ENCODE assay signal across 1 cellular context in the genomic region with DNA sequence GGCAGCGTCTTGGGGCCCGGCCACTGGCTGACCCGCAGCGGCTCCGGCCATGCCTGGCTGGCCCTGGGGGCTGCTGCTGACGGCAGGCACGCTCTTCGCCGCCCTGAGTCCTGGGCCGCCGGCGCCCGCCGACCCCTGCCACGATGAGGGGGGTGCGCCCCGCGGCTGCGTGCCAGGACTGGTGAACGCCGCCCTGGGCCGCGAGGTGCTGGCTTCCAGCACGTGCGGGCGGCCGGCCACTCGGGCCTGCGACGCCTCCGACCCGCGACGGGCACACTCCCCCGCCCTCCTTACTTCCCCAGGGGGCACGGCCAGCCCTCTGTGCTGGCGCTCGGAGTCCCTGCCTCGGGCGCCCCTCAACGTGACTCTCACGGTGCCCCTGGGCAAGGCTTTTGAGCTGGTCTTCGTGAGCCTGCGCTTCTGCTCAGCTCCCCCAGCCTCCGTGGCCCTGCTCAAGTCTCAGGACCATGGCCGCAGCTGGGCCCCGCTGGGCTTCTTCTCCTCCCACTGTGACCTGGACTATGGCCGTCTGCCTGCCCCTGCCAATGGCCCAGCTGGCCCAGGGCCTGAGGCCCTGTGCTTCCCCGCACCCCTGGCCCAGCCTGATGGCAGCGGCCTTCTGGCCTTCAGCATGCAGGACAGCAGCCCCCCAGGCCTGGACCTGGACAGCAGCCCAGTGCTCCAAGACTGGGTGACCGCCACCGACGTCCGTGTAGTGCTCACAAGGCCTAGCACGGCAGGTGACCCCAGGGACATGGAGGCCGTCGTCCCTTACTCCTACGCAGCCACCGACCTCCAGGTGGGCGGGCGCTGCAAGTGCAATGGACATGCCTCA.
A peak's percentile ranks its signal among the peaks of the same experiment; 100 is the strongest.
TF ChIP-seq lines count a peak whose summit lies in the region.

No MANE protein-coding gene starts in this region.

TF ChIP-seq in HepG2, 621 proteins besides CTCF, POLR2A, EP300 and RAD21 (continued from another document and continues in another):
- TF ChIP-seq PRMT3 (CRISPR knock-in tag; IDR thresholded peaks at IDR 0.05; ENCODE audit: borderline replicate concordance, low read depth), result 0 out of 2 replicates have a peak, but pooled peaks have one; percentile 75
- TF ChIP-seq FOXC1 (CRISPR knock-in tag; IDR thresholded peaks at IDR 0.05; ENCODE audit: borderline replicate concordance), result peak; percentile 52; the same call in 1 of the 2 replicates
- TF ChIP-seq ZNF253 (CRISPR knock-in tag; IDR thresholded peaks at IDR 0.05; ENCODE audit: borderline replicate concordance), result 0 out of 2 replicates have a peak, but pooled peaks have one; percentile 60
- TF ChIP-seq FOXA1 (IDR thresholded peaks at IDR 0.05), result no peak
- TF ChIP-seq FOXA1 (CRISPR knock-in tag; IDR thresholded peaks at IDR 0.05), result no peak
- TF ChIP-seq, protein P1, sequence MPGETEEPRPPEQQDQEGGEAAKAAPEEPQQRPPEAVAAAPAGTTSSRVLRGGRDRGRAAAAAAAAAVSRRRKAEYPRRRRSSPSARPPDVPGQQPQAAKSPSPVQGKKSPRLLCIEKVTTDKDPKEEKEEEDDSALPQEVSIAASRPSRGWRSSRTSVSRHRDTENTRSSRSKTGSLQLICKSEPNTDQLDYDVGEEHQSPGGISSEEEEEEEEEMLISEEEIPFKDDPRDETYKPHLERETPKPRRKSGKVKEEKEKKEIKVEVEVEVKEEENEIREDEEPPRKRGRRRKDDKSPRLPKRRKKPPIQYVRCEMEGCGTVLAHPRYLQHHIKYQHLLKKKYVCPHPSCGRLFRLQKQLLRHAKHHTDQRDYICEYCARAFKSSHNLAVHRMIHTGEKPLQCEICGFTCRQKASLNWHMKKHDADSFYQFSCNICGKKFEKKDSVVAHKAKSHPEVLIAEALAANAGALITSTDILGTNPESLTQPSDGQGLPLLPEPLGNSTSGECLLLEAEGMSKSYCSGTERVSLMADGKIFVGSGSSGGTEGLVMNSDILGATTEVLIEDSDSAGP (CRISPR knock-in tag; IDR thresholded peaks at IDR 0.05; ENCODE audit: borderline replicate concordance), result peak; percentile 22; the same call in 1 of the 2 replicates
- peak; percentile 34; the same call in 1 of the 2 replicates for TF ChIP-seq KDM5B (CRISPR knock-in tag; IDR thresholded peaks at IDR 0.05; ENCODE audit: borderline replicate concordance)
- TF ChIP-seq RARA (CRISPR knock-in tag; IDR thresholded peaks at IDR 0.05), result 0 out of 2 replicates have a peak, but pooled peaks have one; percentile 26
- peak; percentile 19; the same call in 1 of the 2 replicates for TF ChIP-seq ZNF263 (CRISPR knock-in tag; IDR thresholded peaks at IDR 0.05)
- TF ChIP-seq ZNF564 (CRISPR knock-in tag; IDR thresholded peaks at IDR 0.05), result peak; percentile 40; the same call in 1 of the 2 replicates
- no peak for TF ChIP-seq REL (CRISPR knock-in tag; conservative IDR thresholded peaks at IDR 0.05)
- peak; percentile 55; the same call in 1 of the 2 replicates for TF ChIP-seq BHLHE40 (IDR thresholded peaks at IDR 0.05; ENCODE audit: low read length)
- peak; percentile 68; the same call in 1 of the 2 replicates for TF ChIP-seq ZNF546 (CRISPR knock-in tag; conservative IDR thresholded peaks at IDR 0.05)
- TF ChIP-seq, protein P2, sequence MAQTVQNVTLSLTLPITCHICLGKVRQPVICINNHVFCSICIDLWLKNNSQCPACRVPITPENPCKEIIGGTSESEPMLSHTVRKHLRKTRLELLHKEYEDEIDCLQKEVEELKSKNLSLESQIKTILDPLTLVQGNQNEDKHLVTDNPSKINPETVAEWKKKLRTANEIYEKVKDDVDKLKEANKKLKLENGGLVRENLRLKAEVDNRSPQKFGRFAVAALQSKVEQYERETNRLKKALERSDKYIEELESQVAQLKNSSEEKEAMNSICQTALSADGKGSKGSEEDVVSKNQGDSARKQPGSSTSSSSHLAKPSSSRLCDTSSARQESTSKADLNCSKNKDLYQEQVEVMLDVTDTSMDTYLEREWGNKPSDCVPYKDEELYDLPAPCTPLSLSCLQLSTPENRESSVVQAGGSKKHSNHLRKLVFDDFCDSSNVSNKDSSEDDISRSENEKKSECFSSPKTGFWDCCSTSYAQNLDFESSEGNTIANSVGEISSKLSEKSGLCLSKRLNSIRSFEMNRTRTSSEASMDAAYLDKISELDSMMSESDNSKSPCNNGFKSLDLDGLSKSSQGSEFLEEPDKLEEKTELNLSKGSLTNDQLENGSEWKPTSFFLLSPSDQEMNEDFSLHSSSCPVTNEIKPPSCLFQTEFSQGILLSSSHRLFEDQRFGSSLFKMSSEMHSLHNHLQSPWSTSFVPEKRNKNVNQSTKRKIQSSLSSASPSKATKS (CRISPR knock-in tag; IDR thresholded peaks at IDR 0.05), result no peak
- TF ChIP-seq RNF2 (conservative IDR thresholded peaks at IDR 0.05; ENCODE audit: low read depth), result peak; percentile 71; the same call in 1 of the 2 replicates
- TF ChIP-seq ZNF24 (IDR thresholded peaks at IDR 0.05), result no peak
- no peak for TF ChIP-seq HNF4G (IDR thresholded peaks at IDR 0.05; ENCODE audit: borderline replicate concordance, low read depth, low read length)
- peak; percentile 23; the same call in 1 of the 2 replicates for TF ChIP-seq HNF4G (CRISPR knock-in tag; IDR thresholded peaks at IDR 0.05; ENCODE audit: borderline replicate concordance, low read depth)
- no peak for TF ChIP-seq ZNF672 (CRISPR knock-in tag; IDR thresholded peaks at IDR 0.05)
- TF ChIP-seq RFXAP (CRISPR knock-in tag; IDR thresholded peaks at IDR 0.05; ENCODE audit: borderline replicate concordance), result no peak
- 0 out of 2 replicates have a peak, but pooled peaks have one; percentile 2 for TF ChIP-seq CBFB (CRISPR knock-in tag; IDR thresholded peaks at IDR 0.05)
- peak; percentile 58 for TF ChIP-seq PHF8 (CRISPR knock-in tag; IDR thresholded peaks at IDR 0.05)
- TF ChIP-seq, protein P3, sequence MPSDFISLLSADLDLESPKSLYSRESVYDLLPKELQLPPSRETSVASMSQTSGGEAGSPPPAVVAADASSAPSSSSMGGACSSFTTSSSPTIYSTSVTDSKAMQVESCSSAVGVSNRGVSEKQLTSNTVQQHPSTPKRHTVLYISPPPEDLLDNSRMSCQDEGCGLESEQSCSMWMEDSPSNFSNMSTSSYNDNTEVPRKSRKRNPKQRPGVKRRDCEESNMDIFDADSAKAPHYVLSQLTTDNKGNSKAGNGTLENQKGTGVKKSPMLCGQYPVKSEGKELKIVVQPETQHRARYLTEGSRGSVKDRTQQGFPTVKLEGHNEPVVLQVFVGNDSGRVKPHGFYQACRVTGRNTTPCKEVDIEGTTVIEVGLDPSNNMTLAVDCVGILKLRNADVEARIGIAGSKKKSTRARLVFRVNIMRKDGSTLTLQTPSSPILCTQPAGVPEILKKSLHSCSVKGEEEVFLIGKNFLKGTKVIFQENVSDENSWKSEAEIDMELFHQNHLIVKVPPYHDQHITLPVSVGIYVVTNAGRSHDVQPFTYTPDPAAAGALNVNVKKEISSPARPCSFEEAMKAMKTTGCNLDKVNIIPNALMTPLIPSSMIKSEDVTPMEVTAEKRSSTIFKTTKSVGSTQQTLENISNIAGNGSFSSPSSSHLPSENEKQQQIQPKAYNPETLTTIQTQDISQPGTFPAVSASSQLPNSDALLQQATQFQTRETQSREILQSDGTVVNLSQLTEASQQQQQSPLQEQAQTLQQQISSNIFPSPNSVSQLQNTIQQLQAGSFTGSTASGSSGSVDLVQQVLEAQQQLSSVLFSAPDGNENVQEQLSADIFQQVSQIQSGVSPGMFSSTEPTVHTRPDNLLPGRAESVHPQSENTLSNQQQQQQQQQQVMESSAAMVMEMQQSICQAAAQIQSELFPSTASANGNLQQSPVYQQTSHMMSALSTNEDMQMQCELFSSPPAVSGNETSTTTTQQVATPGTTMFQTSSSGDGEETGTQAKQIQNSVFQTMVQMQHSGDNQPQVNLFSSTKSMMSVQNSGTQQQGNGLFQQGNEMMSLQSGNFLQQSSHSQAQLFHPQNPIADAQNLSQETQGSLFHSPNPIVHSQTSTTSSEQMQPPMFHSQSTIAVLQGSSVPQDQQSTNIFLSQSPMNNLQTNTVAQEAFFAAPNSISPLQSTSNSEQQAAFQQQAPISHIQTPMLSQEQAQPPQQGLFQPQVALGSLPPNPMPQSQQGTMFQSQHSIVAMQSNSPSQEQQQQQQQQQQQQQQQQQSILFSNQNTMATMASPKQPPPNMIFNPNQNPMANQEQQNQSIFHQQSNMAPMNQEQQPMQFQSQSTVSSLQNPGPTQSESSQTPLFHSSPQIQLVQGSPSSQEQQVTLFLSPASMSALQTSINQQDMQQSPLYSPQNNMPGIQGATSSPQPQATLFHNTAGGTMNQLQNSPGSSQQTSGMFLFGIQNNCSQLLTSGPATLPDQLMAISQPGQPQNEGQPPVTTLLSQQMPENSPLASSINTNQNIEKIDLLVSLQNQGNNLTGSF (CRISPR knock-in tag; IDR thresholded peaks at IDR 0.05), result peak; percentile 55; the same call in 1 of the 2 replicates
- peak; percentile 45; the same call in 1 of the 2 replicates for TF ChIP-seq SP2 (CRISPR knock-in tag; IDR thresholded peaks at IDR 0.05)
- TF ChIP-seq, protein P4, sequence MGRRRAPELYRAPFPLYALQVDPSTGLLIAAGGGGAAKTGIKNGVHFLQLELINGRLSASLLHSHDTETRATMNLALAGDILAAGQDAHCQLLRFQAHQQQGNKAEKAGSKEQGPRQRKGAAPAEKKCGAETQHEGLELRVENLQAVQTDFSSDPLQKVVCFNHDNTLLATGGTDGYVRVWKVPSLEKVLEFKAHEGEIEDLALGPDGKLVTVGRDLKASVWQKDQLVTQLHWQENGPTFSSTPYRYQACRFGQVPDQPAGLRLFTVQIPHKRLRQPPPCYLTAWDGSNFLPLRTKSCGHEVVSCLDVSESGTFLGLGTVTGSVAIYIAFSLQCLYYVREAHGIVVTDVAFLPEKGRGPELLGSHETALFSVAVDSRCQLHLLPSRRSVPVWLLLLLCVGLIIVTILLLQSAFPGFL (CRISPR knock-in tag; IDR thresholded peaks at IDR 0.05), result 0 out of 2 replicates have a peak, but pooled peaks have one; percentile 3
- TF ChIP-seq MXI1 (IDR thresholded peaks at IDR 0.05; ENCODE audit: borderline replicate concordance, low read depth, low read length), result peak; percentile 13; the same call in 1 of the 3 replicates
- no peak for TF ChIP-seq FOXA3 (CRISPR knock-in tag; IDR thresholded peaks at IDR 0.05)
- TF ChIP-seq, protein P5, sequence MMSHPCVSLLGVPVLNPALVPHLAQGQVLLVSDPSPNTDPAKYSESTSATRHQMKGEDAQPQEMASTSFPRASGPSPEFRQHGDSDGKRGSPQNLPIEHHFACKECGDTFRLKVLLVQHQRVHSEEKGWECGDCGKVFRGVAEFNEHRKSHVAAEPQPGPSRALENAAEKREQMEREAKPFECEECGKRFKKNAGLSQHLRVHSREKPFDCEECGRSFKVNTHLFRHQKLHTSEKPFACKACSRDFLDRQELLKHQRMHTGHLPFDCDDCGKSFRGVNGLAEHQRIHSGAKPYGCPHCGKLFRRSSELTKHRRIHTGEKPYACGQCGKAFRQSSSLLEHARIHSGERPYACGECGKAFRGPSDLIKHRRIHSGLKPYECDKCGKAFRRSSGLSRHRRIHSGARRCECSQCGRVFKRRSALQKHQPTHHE (CRISPR knock-in tag; IDR thresholded peaks at IDR 0.05; ENCODE audit: borderline replicate concordance), result 0 out of 2 replicates have a peak, but pooled peaks have one; percentile 13
- no peak for TF ChIP-seq ZNF292 (CRISPR knock-in tag; IDR thresholded peaks at IDR 0.05; ENCODE audit: borderline replicate concordance, low read depth)
- peak; percentile 76; the same call in 1 of the 2 replicates for TF ChIP-seq MTA1 (CRISPR knock-in tag; IDR thresholded peaks at IDR 0.05; ENCODE audit: borderline replicate concordance)
- no peak for TF ChIP-seq ZNF75D (CRISPR knock-in tag; IDR thresholded peaks at IDR 0.05; ENCODE audit: borderline replicate concordance)
- TF ChIP-seq ARNTL (CRISPR knock-in tag; IDR thresholded peaks at IDR 0.05), result 0 out of 2 replicates have a peak, but pooled peaks have one; percentile 4
- no peak for TF ChIP-seq MED8 (CRISPR knock-in tag; IDR thresholded peaks at IDR 0.05; ENCODE audit: insufficient replicate concordance)
- TF ChIP-seq GZF1 (CRISPR knock-in tag; IDR thresholded peaks at IDR 0.05), result no peak
- TF ChIP-seq, protein P6, sequence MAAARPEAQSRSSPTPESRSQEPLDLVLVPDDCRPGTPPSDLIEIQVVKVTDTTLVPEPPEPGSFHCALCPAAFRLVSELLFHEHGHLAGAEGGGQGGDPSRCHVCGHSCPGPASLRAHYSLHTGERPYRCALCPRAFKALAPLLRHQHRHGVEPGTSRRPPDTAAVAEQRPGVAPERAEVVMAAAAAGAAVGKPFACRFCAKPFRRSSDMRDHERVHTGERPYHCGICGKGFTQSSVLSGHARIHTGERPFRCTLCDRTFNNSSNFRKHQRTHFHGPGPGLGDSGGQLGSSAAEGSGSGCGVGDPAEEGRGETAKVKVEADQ (CRISPR knock-in tag; IDR thresholded peaks at IDR 0.05; ENCODE audit: borderline replicate concordance), result peak; percentile 54; the same call in 1 of the 2 replicates
- TF ChIP-seq ZNF441 (CRISPR knock-in tag; IDR thresholded peaks at IDR 0.05; ENCODE audit: borderline replicate concordance), result no peak
- no peak for TF ChIP-seq ZNF567 (CRISPR knock-in tag; IDR thresholded peaks at IDR 0.05; ENCODE audit: borderline replicate concordance)
- TF ChIP-seq RFX5 (IDR thresholded peaks at IDR 0.05; ENCODE audit: low read depth, low read length), result no peak
- TF ChIP-seq GPN1 (CRISPR knock-in tag; IDR thresholded peaks at IDR 0.05; ENCODE audit: borderline replicate concordance), result no peak
- TF ChIP-seq, protein P7, sequence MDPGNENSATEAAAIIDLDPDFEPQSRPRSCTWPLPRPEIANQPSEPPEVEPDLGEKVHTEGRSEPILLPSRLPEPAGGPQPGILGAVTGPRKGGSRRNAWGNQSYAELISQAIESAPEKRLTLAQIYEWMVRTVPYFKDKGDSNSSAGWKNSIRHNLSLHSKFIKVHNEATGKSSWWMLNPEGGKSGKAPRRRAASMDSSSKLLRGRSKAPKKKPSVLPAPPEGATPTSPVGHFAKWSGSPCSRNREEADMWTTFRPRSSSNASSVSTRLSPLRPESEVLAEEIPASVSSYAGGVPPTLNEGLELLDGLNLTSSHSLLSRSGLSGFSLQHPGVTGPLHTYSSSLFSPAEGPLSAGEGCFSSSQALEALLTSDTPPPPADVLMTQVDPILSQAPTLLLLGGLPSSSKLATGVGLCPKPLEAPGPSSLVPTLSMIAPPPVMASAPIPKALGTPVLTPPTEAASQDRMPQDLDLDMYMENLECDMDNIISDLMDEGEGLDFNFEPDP (CRISPR knock-in tag; conservative IDR thresholded peaks at IDR 0.05), result no peak
- TF ChIP-seq, protein P8, sequence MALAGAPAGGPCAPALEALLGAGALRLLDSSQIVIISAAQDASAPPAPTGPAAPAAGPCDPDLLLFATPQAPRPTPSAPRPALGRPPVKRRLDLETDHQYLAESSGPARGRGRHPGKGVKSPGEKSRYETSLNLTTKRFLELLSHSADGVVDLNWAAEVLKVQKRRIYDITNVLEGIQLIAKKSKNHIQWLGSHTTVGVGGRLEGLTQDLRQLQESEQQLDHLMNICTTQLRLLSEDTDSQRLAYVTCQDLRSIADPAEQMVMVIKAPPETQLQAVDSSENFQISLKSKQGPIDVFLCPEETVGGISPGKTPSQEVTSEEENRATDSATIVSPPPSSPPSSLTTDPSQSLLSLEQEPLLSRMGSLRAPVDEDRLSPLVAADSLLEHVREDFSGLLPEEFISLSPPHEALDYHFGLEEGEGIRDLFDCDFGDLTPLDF (CRISPR knock-in tag; IDR thresholded peaks at IDR 0.05), result no peak
- peak; percentile 57; the same call in 1 of the 2 replicates for TF ChIP-seq ZNF329 (CRISPR knock-in tag; IDR thresholded peaks at IDR 0.05; ENCODE audit: low read depth)
- TF ChIP-seq, protein P9, sequence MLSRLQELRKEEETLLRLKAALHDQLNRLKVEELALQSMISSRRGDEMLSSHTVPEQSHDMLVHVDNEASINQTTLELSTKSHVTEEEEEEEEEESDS (CRISPR knock-in tag; IDR thresholded peaks at IDR 0.05; ENCODE audit: borderline replicate concordance), result no peak
